In genomic region chrX:24026403-24026801, GRCh38 we compare ENCODE assay signal across 2 cellular contexts.
TF ChIP-seq lines count a peak whose summit lies in the region.

No MANE protein-coding gene starts in this region.

TF ChIP-seq in HCT116, 20 proteins besides CTCF, POLR2A, EP300 and RAD21 (continued from another document):
- TF ChIP-seq, protein P1, sequence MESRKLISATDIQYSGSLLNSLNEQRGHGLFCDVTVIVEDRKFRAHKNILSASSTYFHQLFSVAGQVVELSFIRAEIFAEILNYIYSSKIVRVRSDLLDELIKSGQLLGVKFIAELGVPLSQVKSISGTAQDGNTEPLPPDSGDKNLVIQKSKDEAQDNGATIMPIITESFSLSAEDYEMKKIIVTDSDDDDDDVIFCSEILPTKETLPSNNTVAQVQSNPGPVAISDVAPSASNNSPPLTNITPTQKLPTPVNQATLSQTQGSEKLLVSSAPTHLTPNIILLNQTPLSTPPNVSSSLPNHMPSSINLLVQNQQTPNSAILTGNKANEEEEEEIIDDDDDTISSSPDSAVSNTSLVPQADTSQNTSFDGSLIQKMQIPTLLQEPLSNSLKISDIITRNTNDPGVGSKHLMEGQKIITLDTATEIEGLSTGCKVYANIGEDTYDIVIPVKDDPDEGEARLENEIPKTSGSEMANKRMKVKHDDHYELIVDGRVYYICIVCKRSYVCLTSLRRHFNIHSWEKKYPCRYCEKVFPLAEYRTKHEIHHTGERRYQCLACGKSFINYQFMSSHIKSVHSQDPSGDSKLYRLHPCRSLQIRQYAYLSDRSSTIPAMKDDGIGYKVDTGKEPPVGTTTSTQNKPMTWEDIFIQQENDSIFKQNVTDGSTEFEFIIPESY (IDR thresholded peaks at IDR 0.05; ENCODE audit: extremely low read depth, insufficient replicate concordance, low read length) = no peak
- TF ChIP-seq REST (IDR thresholded peaks at IDR 0.05; ENCODE audit: low read depth) (no peak), ELF1 (IDR thresholded peaks at IDR 0.05; ENCODE audit: borderline replicate concordance, low read depth) (no peak), SRF (IDR thresholded peaks at IDR 0.05; ENCODE audit: low read depth) (no peak), FOSL1 (IDR thresholded peaks at IDR 0.05; ENCODE audit: low read depth) (no peak), JUND (IDR thresholded peaks at IDR 0.05) (no peak), ZFX (IDR thresholded peaks at IDR 0.05) (no peak), POLR2AphosphoS5 (IDR thresholded peaks at IDR 0.05; ENCODE audit: low read depth, low read length) (no peak)

TF ChIP-seq in liver, 16 proteins besides CTCF, POLR2A, EP300 and RAD21 (continued from another document):
- TF ChIP-seq, protein P1 (IDR thresholded peaks at IDR 0.05) = no peak
- TF ChIP-seq NR2F2 (IDR thresholded peaks at IDR 0.05) = no peak
